Comparison of ENCODE assay signal across 8 cellular contexts in genomic region chr6:79077680-79078056, GRCh38. TPM values are rescaled to one million over a fixed set of nuclear protein-coding genes. Genes with fewer than 3 reads are reported as not detected.
A peak's percentile ranks its signal among the peaks of the same experiment; 100 is the strongest.
DNase-seq lines count a peak whose midpoint lies in the region; ATAC-seq, FAIRE-seq and TF ChIP-seq lines count a peak whose summit lies in the region.

No MANE protein-coding gene starts in this region.

- peaks cover 7% of the 10 kb centered on the region for H3K4me1 Mint-ChIP-seq in Caco-2 (ENCODE audit: low read depth, unreplicated experiment)

- H3K36me3 ChIP-seq in Caco-2 (ENCODE audit: control insufficient read depth, insufficient read depth, low read length) = no peaks in the 10 kb centered on the region
- H3K36me3 ChIP-seq in mesodermal cell (ENCODE audit: control insufficient read depth, insufficient read depth, low read length) = peaks cover 3% of the 10 kb centered on the region
- no peaks in the 10 kb centered on the region for H3K36me3 ChIP-seq in urinary bladder (ENCODE audit: insufficient read depth)

- POLR2A ChIA-PET in Caco-2 (lab: Charles Lee) = interaction anchor here (0.6 kb wide), 3 partner anchors 49 to 107 kb away, joined by 3 read pairs; no protein-coding TSS in a partner anchor

- H3K27ac ChIP-seq in mesodermal cell (ENCODE audit: low read depth, low read length, severe bottlenecking) (peak overlapping the region; percentile 97), urinary bladder (ENCODE audit: low read depth) (peak overlapping the region; percentile 95)

- no peaks in the 10 kb centered on the region for H3K27me3 Mint-ChIP-seq in Caco-2 (ENCODE audit: insufficient read depth, unreplicated experiment)

- peak; percentile 60 to 68 for DNase-seq in Caco-2
- DNase-seq in GM19239 (ENCODE audit: insufficient read length, low spot score) = peak; percentile 13
- DNase-seq in OCI-M1 (lab: John Stamatoyannopoulos, UW) = peak; percentile 88
- DNase-seq in cerebellum (ENCODE audit: low spot score) = peak; percentile 53
- no peak for DNase-seq in D721Med (ENCODE audit: insufficient read length, low spot score)

- H3K36me3 Mint-ChIP-seq in Caco-2 (ENCODE audit: insufficient read depth, unreplicated experiment) = peaks cover 22% of the 10 kb centered on the region

- no peaks in the 10 kb centered on the region for H3K9me3 Mint-ChIP-seq in Caco-2 (ENCODE audit: unreplicated experiment)

- no peaks in the 10 kb centered on the region for H3K27me3 ChIP-seq in Caco-2 (replicated peaks; ENCODE audit: control insufficient read depth, insufficient read depth, low read length)

- FAIRE-seq in GM19239 (lab: Jason Lieb, UNC) (no peak), D721Med (lab: Jason Lieb, UNC) (no peak)

- peak overlapping the region; percentile 96 for H3K27ac Mint-ChIP-seq in Caco-2 (ENCODE audit: unreplicated experiment)

- H3K4me3 Mint-ChIP-seq in Caco-2 (ENCODE audit: unreplicated experiment) = peak overlapping the region; percentile 88

- no TSS peak for BruUV-seq in Caco-2 (replicated peaks; lab: Mats Ljungman, UMichigan)

- 0% methylated on average over 18 to 37 of the region's 54 CpGs for WGBS in mesodermal cell (ENCODE audit: insufficient coverage in 2 of 2), 2 experiments
- under 1% methylated on average over 54 of the region's 54 CpGs for WGBS in urinary bladder

- ATAC-seq in HG03159 (IDR thresholded peaks at IDR 0.05; ENCODE audit: unreplicated experiment) = peak; percentile 31

- H3K4me3 ChIP-seq in Caco-2 (ENCODE audit: low read depth, low read length) = peak overlapping the region; percentile 79
- H3K4me3 ChIP-seq in mesodermal cell (ENCODE audit: extremely low read depth, insufficient read depth, low read length, poor library complexity, severe bottlenecking) = peak overlapping the region; percentile 69
- H3K4me3 ChIP-seq in urinary bladder (ENCODE audit: low read depth, low read length) = peak overlapping the region; percentile 100

- TF ChIP-seq CTCF in Caco-2 (IDR thresholded peaks at IDR 0.05; ENCODE audit: insufficient read depth in 1 of 2, low read depth in 1 of 2, low read length in 1 of 2, severe bottlenecking in 1 of 2, unreplicated experiment in 1 of 2) (no peak), D721Med (IDR thresholded peaks at IDR 0.05; ENCODE audit: insufficient read depth, missing control alignments) (no peak)

- H3K9me3 ChIP-seq in Caco-2 (no peaks in the 10 kb centered on the region), mesodermal cell (ENCODE audit: control insufficient read depth, low read length) (no peaks in the 10 kb centered on the region)

- intact Hi-C loops in Caco-2 (cut with micrococcal nuclease; ENCODE audit: unreplicated experiment) = loop anchor here (1.0 kb wide), 4 partner anchors 75 to 386 kb away; partner anchors contain the start of gene HMGN3

- H3K4me1 ChIP-seq in Caco-2 = no peaks in the 10 kb centered on the region; the same call in 1 of the 2 replicates
- H3K4me1 ChIP-seq in mesodermal cell (ENCODE audit: control insufficient read depth, insufficient read depth, low read length, poor library complexity, severe bottlenecking) = no peaks in the 10 kb centered on the region
- no peaks in the 10 kb centered on the region for H3K4me1 ChIP-seq in urinary bladder (ENCODE audit: insufficient read depth)

- CTCF ChIA-PET in Caco-2 (lab: Charles Lee) = no interaction called here

RNA-seq across cellular contexts. Expression of gene PHIP, which starts 0.4 kb away (rescaled TPM):
- 31.2 and 32.6 TPM in 2 replicates for total RNA-seq in Caco-2 (2022)
- total RNA-seq in cerebellum = 82.7 TPM
- polyA plus RNA-seq in mesodermal cell (2013, experiment 1 of 2) = 27.3 TPM
- 25.9 TPM for polyA plus RNA-seq in mesodermal cell (2013, experiment 2 of 2)
- 89.9 TPM for total RNA-seq in urinary bladder
- polyA plus RNA-seq in urinary bladder = 11.1 TPM
